Comparison of ENCODE assay signal across 8 cellular contexts in the genomic region with DNA sequence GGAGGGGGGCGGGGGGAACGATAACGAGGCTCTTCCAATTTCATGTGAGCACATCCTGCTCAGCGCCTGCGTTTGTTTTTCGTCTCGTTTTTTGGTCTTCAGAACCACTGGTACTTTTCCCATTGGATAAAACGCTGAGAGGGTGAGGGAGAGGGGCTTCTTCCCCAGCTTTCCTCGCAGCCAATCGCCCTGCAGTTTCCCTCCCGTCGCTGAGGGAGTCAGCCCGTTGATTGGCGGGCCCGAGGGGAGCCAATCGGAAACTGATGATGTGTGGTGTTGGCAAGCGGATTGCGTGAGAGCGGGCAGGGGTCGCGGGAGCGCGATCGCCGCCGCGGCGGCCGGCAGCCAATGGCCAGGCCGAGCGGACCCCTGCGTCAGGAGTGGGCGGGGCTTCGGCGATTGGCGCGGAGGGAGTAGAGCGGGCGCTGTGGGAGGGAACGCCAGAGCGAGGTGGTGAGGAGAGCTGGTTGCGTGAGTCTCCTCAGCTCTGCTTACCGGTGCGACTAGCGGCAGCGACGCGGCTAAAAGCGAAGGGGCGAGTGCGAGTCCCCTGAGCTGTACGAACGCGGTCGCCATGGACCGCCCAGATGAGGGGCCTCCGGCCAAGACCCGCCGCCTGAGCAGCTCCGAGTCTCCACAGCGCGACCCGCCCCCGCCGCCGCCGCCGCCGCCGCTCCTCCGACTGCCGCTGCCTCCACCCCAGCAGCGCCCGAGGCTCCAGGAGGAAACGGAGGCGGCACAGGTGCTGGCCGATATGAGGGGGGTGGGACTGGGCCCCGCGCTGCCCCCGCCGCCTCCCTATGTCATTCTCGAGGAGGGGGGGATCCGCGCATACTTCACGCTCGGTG. TPM values are rescaled to one million over a fixed set of nuclear protein-coding genes. Genes with fewer than 3 reads are reported as not detected.
A peak's percentile ranks its signal among the peaks of the same experiment; 100 is the strongest.
DNase-seq lines count a peak whose midpoint lies in the region; ATAC-seq and TF ChIP-seq lines count a peak whose summit lies in the region.

A gene (plus strand): TSS at position 443 of the 848 bp plus-strand sequence. CDS start 132 bp downstream, at position 575.

- H2BK120ac ChIP-seq in trophoblast cell (ENCODE audit: insufficient read depth, low read length, poor library complexity) = peak within 1 kb of the TSS; percentile 38

- peak within 1 kb of the TSS; percentile 22 for H4K8ac ChIP-seq in trophoblast cell (ENCODE audit: low read depth, low read length)

- WGBS in trophoblast cell (ENCODE audit: extremely low coverage, insufficient coverage, insufficient read length) = no CpG with 5 or more reads among the region's 86 CpGs
- 60% methylated on average over 83 of the region's 86 CpGs; no CpG with 5 or more reads in 1 of the 2 donors for WGBS in transverse colon (ENCODE audit: low coverage in 1 of 2), 2 donors

- TF ChIP-seq EP300 in transverse colon (IDR thresholded peaks at IDR 0.05; ENCODE audit: low read depth) = no peak

- H3K14ac ChIP-seq in trophoblast cell (ENCODE audit: low read length) = peak within 1 kb of the TSS; percentile 53

- peaks cover 3% of the 10 kb centered on the region for H3K79me2 ChIP-seq in trophoblast cell (ENCODE audit: control insufficient read depth, insufficient read depth, low read length, poor library complexity)

- intact Hi-C loops in cardiac septum (cut with DNase I) (no loop called here), transverse colon (cut with DNase I; ENCODE audit: low total_unique reads) (no loop called here)

- peak; percentile 98 for TF ChIP-seq POLR2A in transverse colon (IDR thresholded peaks at IDR 0.05)

- H3K9me3 ChIP-seq in adipocyte (ENCODE audit: control insufficient read depth, low read length) = no peaks in the 10 kb centered on the region
- no peaks in the 10 kb centered on the region for H3K9me3 ChIP-seq in trophoblast cell (ENCODE audit: insufficient read depth, low read depth, low read length)
- no peaks in the 10 kb centered on the region for H3K9me3 ChIP-seq in transverse colon

- H3K18ac ChIP-seq in trophoblast cell (ENCODE audit: low read length) = peak within 1 kb of the TSS; percentile 64

- H2BK12ac ChIP-seq in trophoblast cell (ENCODE audit: low read length) = no peak within 1 kb of the TSS

- H3K9ac ChIP-seq in adipocyte (ENCODE audit: low read length) (peak within 1 kb of the TSS; percentile 83), trophoblast cell (ENCODE audit: low read length) (peak within 1 kb of the TSS; percentile 59)

- H3K27me3 ChIP-seq in adipocyte (replicated peaks; ENCODE audit: control insufficient read depth, insufficient read depth, low read length) (peaks cover 6% of the 10 kb centered on the region), trophoblast cell (ENCODE audit: insufficient read depth, low read length) (no peaks in the 10 kb centered on the region), transverse colon (no peaks in the 10 kb centered on the region)

- H2BK5ac ChIP-seq in trophoblast cell (ENCODE audit: low read depth, low read length, poor library complexity) = no peak within 1 kb of the TSS

- peak within 1 kb of the TSS; percentile 10 for H2AFZ ChIP-seq in trophoblast cell (ENCODE audit: insufficient read depth, low read length, poor library complexity)

- H3K4me2 ChIP-seq in trophoblast cell (ENCODE audit: low read length) = peak within 1 kb of the TSS; percentile 88

- peak; percentile 95 for ATAC-seq in HG02798 (IDR thresholded peaks at IDR 0.05; ENCODE audit: poor library complexity, unreplicated experiment)

- no peak for TF ChIP-seq CTCF in GM12875 (IDR thresholded peaks at IDR 0.05; ENCODE audit: borderline replicate concordance, insufficient read depth, low read depth, low read length)
- peak in 1 of 5 experiments; percentile 8 for TF ChIP-seq CTCF in transverse colon (IDR thresholded peaks at IDR 0.05)

- H3K23ac ChIP-seq in trophoblast cell (ENCODE audit: low read length) = no peak within 1 kb of the TSS

- peak within 1 kb of the TSS; percentile 69 for H3K4me3 ChIP-seq in GM12875 (ENCODE audit: low read depth, low read length)
- H3K4me3 ChIP-seq in adipocyte (ENCODE audit: low read length) = peak within 1 kb of the TSS; percentile 82
- H3K4me3 ChIP-seq in trophoblast cell (ENCODE audit: low read depth, low read length) = peak within 1 kb of the TSS; percentile 86
- H3K4me3 ChIP-seq in transverse colon = peak within 1 kb of the TSS; percentile 65 to 84 (median 80)

- peak within 1 kb of the TSS; percentile 4 for H4K91ac ChIP-seq in trophoblast cell (ENCODE audit: low read depth, low read length)

- H3K36me3 ChIP-seq in adipocyte (ENCODE audit: control insufficient read depth, insufficient read depth, low read length, severe bottlenecking) (peaks cover 31% of the 10 kb centered on the region), trophoblast cell (ENCODE audit: control insufficient read depth in 1 of 2, insufficient read depth in 2 of 2, low read length in 2 of 2) (peaks cover 15 to 20% of the 10 kb centered on the region in 2 experiments), transverse colon (no peaks in the 10 kb centered on the region)

- H3K27ac ChIP-seq in trophoblast cell (ENCODE audit: low read depth, low read length) (peak within 1 kb of the TSS; percentile 53), transverse colon (peak within 1 kb of the TSS; percentile 89 to 95 (median 92))

- H3K4ac ChIP-seq in trophoblast cell (ENCODE audit: low read depth, low read length) = peak within 1 kb of the TSS; percentile 52

- DNase-seq in NCI-H1436 (lab: John Stamatoyannopoulos, UW) (peak; percentile 97), T follicular helper cell (ENCODE audit: low read depth) (peak; percentile 90), adipocyte (ENCODE audit: low read depth) (peak; percentile 96), cardiac septum (ENCODE audit: low spot score) (peak; percentile 95), trophoblast cell (peak; percentile 87 to 90), transverse colon (peak; percentile 94)

- in situ Hi-C loops in transverse colon (cut with MboI; ENCODE audit: low pct_ligation_motif_present in 1 of 4, low pct_unique_long_range_greater_than_20kb in 1 of 4, low sequenced_read_pairs in 3 of 4) = no loop called here

- H2AK5ac ChIP-seq in trophoblast cell (ENCODE audit: low read length) = no peak within 1 kb of the TSS

- peaks cover 3% of the 10 kb centered on the region for H3K79me1 ChIP-seq in trophoblast cell (ENCODE audit: low read length)

- H3K4me1 ChIP-seq in adipocyte (ENCODE audit: control insufficient read depth, insufficient read depth, low read length) = peaks cover 19% of the 10 kb centered on the region
- peaks cover 0 to 3% of the 10 kb centered on the region in 2 experiments for H3K4me1 ChIP-seq in trophoblast cell (ENCODE audit: control insufficient read depth in 1 of 2, insufficient read depth in 2 of 2, low read length in 2 of 2)
- H3K4me1 ChIP-seq in transverse colon = peaks cover 0 to 9% (median 2%) of the 10 kb centered on the region in 4 donors

- H4K12ac ChIP-seq in trophoblast cell (ENCODE audit: low read depth, low read length) = no peak within 1 kb of the TSS

RNA-seq across cellular contexts. Expression of the gene that starts here (rescaled TPM):
- 34.2 TPM for total RNA-seq in cardiac septum
- polyA plus RNA-seq in trophoblast cell (2013) = 22.7 and 22.8 TPM in 2 replicates
- total RNA-seq in transverse colon = 10 to 100 TPM; 15.7 to 41.6 (median 23.1) TPM

Comparison
In these comparisons a context has a peak if more than half of its experiments do, and no peak if none do; other contexts are left out.
1. Peak in every context shown above with its lines: DNase-seq, ATAC-seq, H3K4me3 ChIP-seq and H3K27ac ChIP-seq.